Comparison of ENCODE assay signal across 25 cellular contexts in genomic region chr3:163129287-163129686, GRCh38.
"Had no signal": no experiment of that assay in that cellular context is flagged by ENCODE, and none has a peak within 500 bp of the region (broad histone marks: within the 10 kb centered on the region; RNA-seq: fewer than 3 reads in every experiment).

No MANE protein-coding gene starts in this region.

- H3K27me3 ChIP-seq: neutrophil, pancreas, right lobe of liver, sigmoid colon, stomach, thyroid gland, tibial nerve, upper lobe of right lung, uterus had no signal

- H3K9me3 ChIP-seq: neutrophil, pancreas, right lobe of liver, thyroid gland had no signal

- DNase-seq: naive thymus-derived CD8-positive, alpha-beta T cell; nephron progenitor cell; nucleus accumbens; pancreas; posterior cingulate gyrus; psoas muscle; right cardiac atrium; right lobe of liver; sigmoid colon; small intestine; stimulated activated CD4-positive, alpha-beta T cell treated with anti-CD3 and anti-CD28 coated beads, Interleukin-15, amount 100 ng/mL, for 24 hours; stimulated activated CD4-positive, alpha-beta T cell treated with anti-CD3 and anti-CD28 coated beads, Interleukin-2, amount 100 ng/mL, for 24 hours; stimulated activated CD4-positive, alpha-beta T cell treated with anti-CD3 and anti-CD28 coated beads, Interleukin-2, amount 100 ng/mL, for 48 hours; stimulated activated CD4-positive, alpha-beta T cell treated with anti-CD3 and anti-CD28 coated beads, Interleukin-4, amount 100 ng/mL, for 24 hours; stimulated activated naive B cell treated with anti-CD40 and anti-IgM and Interleukin-4, amounts not matched to agents 10 μg/mL and 1 μg/mL and 100 μg/mL, for 72 hours; stimulated activated naive CD4-positive, alpha-beta T cell treated with Interleukin-2 at 50 U/mL for 16 hours; stomach; thyroid gland; upper lobe of right lung; uterus had no signal

- H3K36me3 ChIP-seq: neutrophil, pancreas, right lobe of liver, sigmoid colon, stomach, thoracic aorta, thyroid gland, tibial nerve, upper lobe of right lung, uterus had no signal

- ATAC-seq: naive thymus-derived CD8-positive, alpha-beta T cell; natural killer cell treated with Interleukin-12 subunit alpha and Interleukin-12 subunit beta and Interleukin-15 and Interleukin-18, amount 100 ng/mL, for 72 hours; pancreas; psoas muscle; right cardiac atrium; right lobe of liver; stimulated activated effector memory CD8-positive, alpha-beta T cell treated with anti-CD3 and anti-CD28 coated beads, Interleukin-12 subunit alpha, Interleukin-12 subunit beta, amount 100 ng/mL, for 72 hours; stimulated activated naive B cell treated with anti-CD40 and anti-IgM and Interleukin-4, amounts not matched to agents 10 μg/mL and 1 μg/mL and 100 μg/mL, for 72 hours; upper lobe of right lung had no signal

- H3K4me3 ChIP-seq: pancreas, psoas muscle, right lobe of liver, sigmoid colon, stomach, thoracic aorta, thyroid gland, tibial nerve, upper lobe of right lung, uterus had no signal

- H3K27ac ChIP-seq: neutrophil, pancreas, psoas muscle, right lobe of liver, sigmoid colon, stomach, thoracic aorta, thyroid gland, tibial nerve, upper lobe of right lung, uterus had no signal

- H3K4me1 ChIP-seq: pancreas, psoas muscle, right lobe of liver, sigmoid colon, stomach, thyroid gland, tibial nerve, upper lobe of right lung, uterus had no signal
